1 cellular context compared by ENCODE assay signal in the genomic region with DNA sequence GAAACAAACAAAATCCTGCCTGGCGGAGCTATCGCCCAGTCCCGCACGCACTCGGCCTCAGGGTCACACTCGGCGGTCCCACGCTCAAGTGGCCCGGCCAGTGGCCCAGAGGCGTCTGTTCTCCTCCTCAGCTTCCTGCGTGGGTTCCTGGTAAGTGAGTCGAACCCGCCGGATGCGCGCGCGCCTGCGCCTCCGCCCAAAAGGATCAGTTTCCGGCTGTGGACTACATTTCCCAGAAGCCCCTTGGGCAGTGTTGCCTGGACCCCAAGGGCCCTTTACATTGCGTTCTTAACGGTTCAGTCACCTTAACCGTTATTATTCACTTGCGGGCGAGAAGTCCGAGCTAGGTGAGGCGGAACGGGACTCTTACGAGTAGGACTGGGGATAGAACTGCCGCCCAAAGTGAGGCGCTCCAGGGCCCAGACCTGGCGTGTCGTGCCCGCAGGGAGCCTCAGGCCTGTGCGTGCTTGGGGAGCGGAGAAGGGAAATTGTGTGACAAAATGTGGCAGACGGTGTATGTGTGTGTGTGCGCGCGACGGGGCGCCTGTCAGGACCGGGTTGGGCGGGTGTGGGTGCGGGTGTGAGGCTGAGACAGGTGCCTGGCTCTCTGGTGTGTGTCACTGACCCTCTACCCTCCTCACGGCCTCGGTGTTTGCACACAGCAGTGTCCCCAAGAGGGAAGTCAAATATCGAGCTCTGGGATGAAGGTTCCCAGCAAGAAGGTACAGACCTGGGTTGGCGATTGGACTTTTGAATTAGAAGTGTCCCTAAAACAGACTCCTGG.
A peak's percentile ranks its signal among the peaks of the same experiment; 100 is the strongest.
TF ChIP-seq lines count a peak whose summit lies in the region.

Gene ZNF546, plus strand, starts transcription at position 250 of the 784 bp plus-strand sequence. CDS start 1,267 bp downstream, outside the sequence.

TF ChIP-seq in HepG2, 621 proteins besides CTCF, POLR2A, EP300 and RAD21 (continued from another document and continues in another):
- TF ChIP-seq HMGXB3 (CRISPR knock-in tag; IDR thresholded peaks at IDR 0.05; ENCODE audit: borderline replicate concordance) (0 out of 2 replicates have a peak, but pooled peaks have one; percentile 51), GATAD2A (CRISPR knock-in tag; IDR thresholded peaks at IDR 0.05) (peak; percentile 79), HNF4A (CRISPR knock-in tag; IDR thresholded peaks at IDR 0.05) (peak; percentile 16; the same call in 1 of the 2 replicates), CREB3 (CRISPR knock-in tag; IDR thresholded peaks at IDR 0.05) (0 out of 2 replicates have a peak, but pooled peaks have one; percentile 59), ZNF605 (CRISPR knock-in tag; IDR thresholded peaks at IDR 0.05) (peak; percentile 70), ZBTB49 (CRISPR knock-in tag; IDR thresholded peaks at IDR 0.05; ENCODE audit: borderline replicate concordance) (no peak), GTF3A (CRISPR knock-in tag; conservative IDR thresholded peaks at IDR 0.05) (peak; percentile 88), SIX1 (CRISPR knock-in tag; IDR thresholded peaks at IDR 0.05; ENCODE audit: borderline replicate concordance) (peak; percentile 91), ZNF160 (CRISPR knock-in tag; IDR thresholded peaks at IDR 0.05) (0 out of 2 replicates have a peak, but pooled peaks have one; percentile 20), NAIF1 (CRISPR knock-in tag; IDR thresholded peaks at IDR 0.05; ENCODE audit: borderline replicate concordance) (peak; percentile 21; the same call in 1 of the 2 replicates), ELF4 (CRISPR knock-in tag; IDR thresholded peaks at IDR 0.05; ENCODE audit: borderline replicate concordance) (peak; percentile 43; the same call in 1 of the 2 replicates), AHR (CRISPR knock-in tag; IDR thresholded peaks at IDR 0.05) (0 out of 2 replicates have a peak, but pooled peaks have one; percentile 11), PHF21A (CRISPR knock-in tag; IDR thresholded peaks at IDR 0.05) (peak; percentile 80), MTA1 (CRISPR knock-in tag; IDR thresholded peaks at IDR 0.05; ENCODE audit: borderline replicate concordance) (peak; percentile 44; the same call in 1 of the 2 replicates), ZNF383 (CRISPR knock-in tag; IDR thresholded peaks at IDR 0.05; ENCODE audit: borderline replicate concordance) (peak; percentile 50; the same call in 1 of the 2 replicates), ZNF678 (CRISPR knock-in tag; IDR thresholded peaks at IDR 0.05) (peak; percentile 77; the same call in 1 of the 2 replicates), ZNF550 (CRISPR knock-in tag; IDR thresholded peaks at IDR 0.05; ENCODE audit: borderline replicate concordance) (no peak), XRCC5 (optimal IDR thresholded peaks at IDR 0.05; ENCODE audit: low read length) (peak; percentile 74), WIZ (CRISPR knock-in tag; IDR thresholded peaks at IDR 0.05) (no peak), JUNB (CRISPR knock-in tag; IDR thresholded peaks at IDR 0.05; ENCODE audit: borderline replicate concordance) (no peak), MLLT10 (CRISPR knock-in tag; IDR thresholded peaks at IDR 0.05) (no peak), TBX2 (CRISPR knock-in tag; IDR thresholded peaks at IDR 0.05; ENCODE audit: borderline replicate concordance) (peak; percentile 29; the same call in 1 of the 2 replicates), ZNF3 (CRISPR knock-in tag; IDR thresholded peaks at IDR 0.05) (0 out of 2 replicates have a peak, but pooled peaks have one; percentile 7), SIX4 (CRISPR knock-in tag; IDR thresholded peaks at IDR 0.05) (peak; percentile 68; the same call in 1 of the 2 replicates), HDAC6 (IDR thresholded peaks at IDR 0.05; ENCODE audit: low read depth, low read length) (no peak), ZNF788 (CRISPR knock-in tag; IDR thresholded peaks at IDR 0.05; ENCODE audit: borderline replicate concordance) (0 out of 2 replicates have a peak, but pooled peaks have one; percentile 35), RBFOX2 (IDR thresholded peaks at IDR 0.05; ENCODE audit: low read depth, low read length) (peak; percentile 86), ZBTB10 (CRISPR knock-in tag; IDR thresholded peaks at IDR 0.05; ENCODE audit: borderline replicate concordance) (peak; percentile 29; the same call in 1 of the 2 replicates), NONO (IDR thresholded peaks at IDR 0.05) (no peak), NONO (CRISPR knock-in tag; conservative IDR thresholded peaks at IDR 0.05) (peak; percentile 87), ZNF841 (CRISPR knock-in tag; IDR thresholded peaks at IDR 0.05; ENCODE audit: borderline replicate concordance) (peak; percentile 67; the same call in 1 of the 2 replicates), MIER3 (CRISPR knock-in tag; IDR thresholded peaks at IDR 0.05; ENCODE audit: borderline replicate concordance) (peak; percentile 57; the same call in 1 of the 2 replicates), IKZF1 (IDR thresholded peaks at IDR 0.05) (no peak)
- TF ChIP-seq, protein P1, sequence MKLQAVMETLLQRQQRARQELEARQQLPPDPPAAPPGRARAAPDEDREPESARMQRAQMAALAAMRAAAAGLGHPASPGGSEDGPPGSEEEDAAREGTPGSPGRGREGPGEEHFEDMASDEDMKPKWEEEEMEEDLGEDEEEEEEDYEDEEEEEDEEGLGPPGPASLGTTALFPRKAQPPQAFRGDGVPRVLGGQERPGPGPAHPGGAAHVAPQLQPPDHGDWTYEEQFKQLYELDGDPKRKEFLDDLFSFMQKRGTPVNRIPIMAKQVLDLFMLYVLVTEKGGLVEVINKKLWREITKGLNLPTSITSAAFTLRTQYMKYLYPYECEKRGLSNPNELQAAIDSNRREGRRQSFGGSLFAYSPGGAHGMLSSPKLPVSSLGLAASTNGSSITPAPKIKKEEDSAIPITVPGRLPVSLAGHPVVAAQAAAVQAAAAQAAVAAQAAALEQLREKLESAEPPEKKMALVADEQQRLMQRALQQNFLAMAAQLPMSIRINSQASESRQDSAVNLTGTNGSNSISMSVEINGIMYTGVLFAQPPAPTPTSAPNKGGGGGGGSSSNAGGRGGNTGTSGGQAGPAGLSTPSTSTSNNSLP (IDR thresholded peaks at IDR 0.05; ENCODE audit: low read depth, low read length) = no peak
- TF ChIP-seq, protein P2, sequence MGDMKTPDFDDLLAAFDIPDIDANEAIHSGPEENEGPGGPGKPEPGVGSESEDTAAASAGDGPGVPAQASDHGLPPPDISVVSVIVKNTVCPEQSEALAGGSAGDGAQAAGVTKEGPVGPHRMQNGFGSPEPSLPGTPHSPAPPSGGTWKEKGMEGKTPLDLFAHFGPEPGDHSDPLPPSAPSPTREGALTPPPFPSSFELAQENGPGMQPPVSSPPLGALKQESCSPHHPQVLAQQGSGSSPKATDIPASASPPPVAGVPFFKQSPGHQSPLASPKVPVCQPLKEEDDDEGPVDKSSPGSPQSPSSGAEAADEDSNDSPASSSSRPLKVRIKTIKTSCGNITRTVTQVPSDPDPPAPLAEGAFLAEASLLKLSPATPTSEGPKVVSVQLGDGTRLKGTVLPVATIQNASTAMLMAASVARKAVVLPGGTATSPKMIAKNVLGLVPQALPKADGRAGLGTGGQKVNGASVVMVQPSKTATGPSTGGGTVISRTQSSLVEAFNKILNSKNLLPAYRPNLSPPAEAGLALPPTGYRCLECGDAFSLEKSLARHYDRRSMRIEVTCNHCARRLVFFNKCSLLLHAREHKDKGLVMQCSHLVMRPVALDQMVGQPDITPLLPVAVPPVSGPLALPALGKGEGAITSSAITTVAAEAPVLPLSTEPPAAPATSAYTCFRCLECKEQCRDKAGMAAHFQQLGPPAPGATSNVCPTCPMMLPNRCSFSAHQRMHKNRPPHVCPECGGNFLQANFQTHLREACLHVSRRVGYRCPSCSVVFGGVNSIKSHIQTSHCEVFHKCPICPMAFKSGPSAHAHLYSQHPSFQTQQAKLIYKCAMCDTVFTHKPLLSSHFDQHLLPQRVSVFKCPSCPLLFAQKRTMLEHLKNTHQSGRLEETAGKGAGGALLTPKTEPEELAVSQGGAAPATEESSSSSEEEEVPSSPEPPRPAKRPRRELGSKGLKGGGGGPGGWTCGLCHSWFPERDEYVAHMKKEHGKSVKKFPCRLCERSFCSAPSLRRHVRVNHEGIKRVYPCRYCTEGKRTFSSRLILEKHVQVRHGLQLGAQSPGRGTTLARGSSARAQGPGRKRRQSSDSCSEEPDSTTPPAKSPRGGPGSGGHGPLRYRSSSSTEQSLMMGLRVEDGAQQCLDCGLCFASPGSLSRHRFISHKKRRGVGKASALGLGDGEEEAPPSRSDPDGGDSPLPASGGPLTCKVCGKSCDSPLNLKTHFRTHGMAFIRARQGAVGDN (CRISPR knock-in tag; IDR thresholded peaks at IDR 0.05) = peak; percentile 95
- TF ChIP-seq, protein P3, sequence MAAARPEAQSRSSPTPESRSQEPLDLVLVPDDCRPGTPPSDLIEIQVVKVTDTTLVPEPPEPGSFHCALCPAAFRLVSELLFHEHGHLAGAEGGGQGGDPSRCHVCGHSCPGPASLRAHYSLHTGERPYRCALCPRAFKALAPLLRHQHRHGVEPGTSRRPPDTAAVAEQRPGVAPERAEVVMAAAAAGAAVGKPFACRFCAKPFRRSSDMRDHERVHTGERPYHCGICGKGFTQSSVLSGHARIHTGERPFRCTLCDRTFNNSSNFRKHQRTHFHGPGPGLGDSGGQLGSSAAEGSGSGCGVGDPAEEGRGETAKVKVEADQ (CRISPR knock-in tag; IDR thresholded peaks at IDR 0.05; ENCODE audit: borderline replicate concordance) = no peak
- TF ChIP-seq, protein P4, sequence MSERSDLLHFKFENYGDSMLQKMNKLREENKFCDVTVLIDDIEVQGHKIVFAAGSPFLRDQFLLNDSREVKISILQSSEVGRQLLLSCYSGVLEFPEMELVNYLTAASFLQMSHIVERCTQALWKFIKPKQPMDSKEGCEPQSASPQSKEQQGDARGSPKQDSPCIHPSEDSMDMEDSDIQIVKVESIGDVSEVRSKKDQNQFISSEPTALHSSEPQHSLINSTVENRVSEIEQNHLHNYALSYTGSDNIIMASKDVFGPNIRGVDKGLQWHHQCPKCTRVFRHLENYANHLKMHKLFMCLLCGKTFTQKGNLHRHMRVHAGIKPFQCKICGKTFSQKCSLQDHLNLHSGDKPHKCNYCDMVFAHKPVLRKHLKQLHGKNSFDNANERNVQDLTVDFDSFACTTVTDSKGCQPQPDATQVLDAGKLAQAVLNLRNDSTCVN (CRISPR knock-in tag; IDR thresholded peaks at IDR 0.05; ENCODE audit: borderline replicate concordance) = peak; percentile 22; the same call in 1 of the 2 replicates
